12 cellular contexts compared by ENCODE assay signal in the genomic region with DNA sequence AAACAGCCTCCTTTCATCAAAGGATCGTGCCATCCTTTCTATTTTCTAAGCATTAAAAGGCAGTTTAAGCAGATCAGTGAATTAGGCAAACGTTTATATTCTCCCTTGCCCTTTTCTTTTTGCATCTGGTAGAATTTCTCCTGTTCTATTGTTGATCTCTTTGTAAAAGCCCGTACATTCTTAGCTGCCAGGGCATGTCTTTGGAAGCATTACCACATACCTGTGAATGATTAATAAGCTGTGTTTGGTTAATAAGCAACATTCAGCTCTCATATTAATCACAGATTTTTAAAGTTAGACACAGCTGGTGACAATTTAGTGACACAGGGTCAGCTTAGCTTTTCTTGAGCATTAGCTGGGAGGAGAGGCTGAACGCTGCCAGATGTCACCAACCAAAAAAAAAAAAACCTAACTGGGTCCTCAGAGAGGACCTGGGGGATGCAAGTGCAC. TPM values are rescaled to one million over a fixed set of nuclear protein-coding genes. Genes with fewer than 3 reads are reported as not detected.
DNase-seq lines count a peak whose midpoint lies in the region; ATAC-seq and TF ChIP-seq lines count a peak whose summit lies in the region.
"Had no signal": no experiment of that assay in that cellular context is flagged by ENCODE, and none has a peak within 500 bp of the region (broad histone marks: within the 10 kb centered on the region; RNA-seq: fewer than 3 reads in every experiment).

No MANE protein-coding gene starts in this region.

- H3K4me3 Mint-ChIP-seq in GM23338 = no peak overlapping the region
- H3K4me3 Mint-ChIP-seq: effector memory CD8-positive, alpha-beta T cell; neural progenitor cell; stimulated activated effector memory CD8-positive, alpha-beta T cell treated with anti-CD3 and anti-CD28 coated beads, Interleukin-12 subunit alpha, Interleukin-12 subunit beta, amount 100 ng/mL, for 72 hours had no signal

- peaks cover 14% of the 10 kb centered on the region for H3K36me3 Mint-ChIP-seq in GM23338 (ENCODE audit: low read depth)
- H3K36me3 Mint-ChIP-seq: stimulated activated effector memory CD8-positive, alpha-beta T cell treated with anti-CD3 and anti-CD28 coated beads, Interleukin-12 subunit alpha, Interleukin-12 subunit beta, amount 100 ng/mL, for 72 hours had no signal

- H3K4me1 ChIP-seq in GM23338 (ENCODE audit: insufficient read depth) = peaks cover 30% of the 10 kb centered on the region
- peaks cover under 1 to 47% (median 29%) of the 10 kb centered on the region in 4 donors for H3K4me1 ChIP-seq in upper lobe of left lung
- no peaks in the 10 kb centered on the region for H3K4me1 ChIP-seq in SJCRH30
- H3K4me1 ChIP-seq: Peyer's patch had no signal

- no peak for TF ChIP-seq POLR2A in upper lobe of left lung (IDR thresholded peaks at IDR 0.05)

- H4K20me1 ChIP-seq in GM23338 (replicated peaks; ENCODE audit: insufficient read depth) = no peaks in the 10 kb centered on the region

- H3K9me2 ChIP-seq in GM23338 (ENCODE audit: insufficient read depth) = no peaks in the 10 kb centered on the region; the same call in 1 of the 2 replicates

- CTCF ChIA-PET in HEK293T (lab: Yijun Ruan, JAX) = interaction anchor here (0.6 to 1.3 kb wide), 3 partner anchors 33 to 165 kb away, joined by 3 to 4 read pairs (median 3); no protein-coding TSS in a partner anchor

- H3K4me1 Mint-ChIP-seq in GM23338 = peaks cover 32% of the 10 kb centered on the region

- H3K27me3 ChIP-seq in GM23338 (ENCODE audit: insufficient read depth) = no peaks in the 10 kb centered on the region
- no peaks in the 10 kb centered on the region for H3K27me3 ChIP-seq in kidney epithelial cell (ENCODE audit: control insufficient read depth, insufficient read depth, low read length)
- no peaks in the 10 kb centered on the region for H3K27me3 ChIP-seq in upper lobe of left lung
- H3K27me3 ChIP-seq in SJCRH30 = no peaks in the 10 kb centered on the region
- H3K27me3 ChIP-seq: neural progenitor cell, Peyer's patch had no signal

- peaks cover 12% of the 10 kb centered on the region for H3K27me3 Mint-ChIP-seq in GM23338 (ENCODE audit: insufficient read depth, low read depth, poor library complexity)

- TF ChIP-seq EP300 in upper lobe of left lung (IDR thresholded peaks at IDR 0.05) = no peak

- intact Hi-C loops in left cardiac atrium (cut with DNase I) = no loop called here

- H3K9me3 ChIP-seq in upper lobe of left lung = no peaks in the 10 kb centered on the region
- H3K9me3 ChIP-seq in SJCRH30 (replicated peaks) = no peaks in the 10 kb centered on the region
- H3K9me3 ChIP-seq: Peyer's patch had no signal

- TF ChIP-seq CTCF in GM23338 (conservative IDR thresholded peaks at IDR 0.05; ENCODE audit: low read depth in 2 of 2) = no peak
- TF ChIP-seq CTCF in VCaP (conservative IDR thresholded peaks at IDR 0.05) = no peak
- no peak for TF ChIP-seq CTCF in kidney epithelial cell (IDR thresholded peaks at IDR 0.05; ENCODE audit: insufficient read depth, low read length, poor library complexity, severe bottlenecking)
- no peak for TF ChIP-seq CTCF in upper lobe of left lung (IDR thresholded peaks at IDR 0.05)

- ATAC-seq in GM23338 = no peak
- ATAC-seq in upper lobe of left lung (ENCODE audit: low FRiP score in 2 of 2) = peak in 1 of 2 donors; percentile 56
- no peak for ATAC-seq in left cardiac atrium
- ATAC-seq: effector memory CD8-positive, alpha-beta T cell had no signal

- no peaks in the 10 kb centered on the region for H3K36me3 ChIP-seq in GM23338 (ENCODE audit: insufficient read depth)
- H3K36me3 ChIP-seq in kidney epithelial cell (ENCODE audit: control insufficient read depth, insufficient read depth, low read length) = no peaks in the 10 kb centered on the region
- H3K36me3 ChIP-seq in upper lobe of left lung = no peaks in the 10 kb centered on the region
- H3K36me3 ChIP-seq in SJCRH30 = no peaks in the 10 kb centered on the region; the same call in 1 of the 2 replicates
- H3K36me3 ChIP-seq: neural progenitor cell, Peyer's patch had no signal

- H3K27ac Mint-ChIP-seq in GM23338 = no peak overlapping the region
- H3K27ac Mint-ChIP-seq: effector memory CD8-positive, alpha-beta T cell; neural progenitor cell; stimulated activated effector memory CD8-positive, alpha-beta T cell treated with anti-CD3 and anti-CD28 coated beads, Interleukin-12 subunit alpha, Interleukin-12 subunit beta, amount 100 ng/mL, for 72 hours had no signal

- 46 to 49% methylated on average over 4 of the region's 4 CpGs for WGBS in upper lobe of left lung, 2 donors

- H2AFZ ChIP-seq in GM23338 = peak overlapping the region; percentile 15
- H2AFZ ChIP-seq: neural progenitor cell had no signal

- H3K27ac ChIP-seq in GM23338 (ENCODE audit: low read depth) (no peak overlapping the region), VCaP (peak overlapping the region; percentile 94), upper lobe of left lung (peak overlapping the region; percentile 48 to 70 (median 63)), SJCRH30 (no peak overlapping the region)
- H3K27ac ChIP-seq: neural progenitor cell had no signal

- DNase-seq in GM23338 (ENCODE audit: low spot score) = no peak
- DNase-seq in kidney epithelial cell (ENCODE audit: low read depth) = peak; percentile 62
- no peak for DNase-seq in upper lobe of left lung
- no peak for DNase-seq in SJCRH30
- DNase-seq in left cardiac atrium = no peak
- no peak for DNase-seq in HEK293T (ENCODE audit: extremely low spot score)
- DNase-seq in RPMI8226 = no peak
- DNase-seq: effector memory CD8-positive, alpha-beta T cell; Peyer's patch had no signal

- H3K4me3 ChIP-seq in GM23338 = no peak overlapping the region
- H3K4me3 ChIP-seq in kidney epithelial cell (ENCODE audit: low read depth, low read length) = no peak overlapping the region
- H3K4me3 ChIP-seq in upper lobe of left lung = no peak overlapping the region
- H3K4me3 ChIP-seq in SJCRH30 = no peak overlapping the region
- H3K4me3 ChIP-seq: neural progenitor cell had no signal

- POLR2A ChIA-PET in HEK293T (lab: Yijun Ruan, JAX) = no interaction called here

- no peaks in the 10 kb centered on the region for H3K79me2 ChIP-seq in GM23338 (replicated peaks; ENCODE audit: insufficient read depth)

- no peak overlapping the region for H3K4me2 ChIP-seq in GM23338
- H3K4me2 ChIP-seq: neural progenitor cell had no signal

- H3K9me3 Mint-ChIP-seq in GM23338 = peaks cover 21% of the 10 kb centered on the region
- H3K9me3 Mint-ChIP-seq: stimulated activated effector memory CD8-positive, alpha-beta T cell treated with anti-CD3 and anti-CD28 coated beads, Interleukin-12 subunit alpha, Interleukin-12 subunit beta, amount 100 ng/mL, for 72 hours had no signal

- H3F3A ChIP-seq in GM23338 (replicated peaks; ENCODE audit: low read depth) = no peaks in the 10 kb centered on the region; the same call in 1 of the 2 replicates

TF ChIP-seq in GM23338, 12 proteins besides CTCF, POLR2A, EP300 and RAD21 (continues in another document):
- TF ChIP-seq NANOG (IDR thresholded peaks at IDR 0.05; ENCODE audit: borderline replicate concordance) (no peak), EZH2 (IDR thresholded peaks at IDR 0.05; ENCODE audit: low read depth, unreplicated experiment) (no peak), CREB1 (CRISPR knock-in tag; IDR thresholded peaks at IDR 0.05; ENCODE audit: low read depth) (no peak), EZH2phosphoT487 (IDR thresholded peaks at IDR 0.05; ENCODE audit: unreplicated experiment) (no peak), STAT1 (IDR thresholded peaks at IDR 0.05; ENCODE audit: unreplicated experiment) (no peak), ZNF114 (CRISPR knock-in tag; IDR thresholded peaks at IDR 0.05) (no peak), ZNF331 (CRISPR knock-in tag; IDR thresholded peaks at IDR 0.05; ENCODE audit: low read depth) (no peak), ETS1 (IDR thresholded peaks at IDR 0.05) (no peak), JUNB (IDR thresholded peaks at IDR 0.05; ENCODE audit: unreplicated experiment) (no peak)

TF ChIP-seq in HEK293T, 16 proteins besides CTCF, POLR2A, EP300 and RAD21:
- no peak for TF ChIP-seq ELF4 (IDR thresholded peaks at IDR 0.05)
- no peak for TF ChIP-seq TARDBP (IDR thresholded peaks at IDR 0.05)
- no peak for TF ChIP-seq L3MBTL2 (conservative IDR thresholded peaks at IDR 0.05)
- TF ChIP-seq, protein P1, sequence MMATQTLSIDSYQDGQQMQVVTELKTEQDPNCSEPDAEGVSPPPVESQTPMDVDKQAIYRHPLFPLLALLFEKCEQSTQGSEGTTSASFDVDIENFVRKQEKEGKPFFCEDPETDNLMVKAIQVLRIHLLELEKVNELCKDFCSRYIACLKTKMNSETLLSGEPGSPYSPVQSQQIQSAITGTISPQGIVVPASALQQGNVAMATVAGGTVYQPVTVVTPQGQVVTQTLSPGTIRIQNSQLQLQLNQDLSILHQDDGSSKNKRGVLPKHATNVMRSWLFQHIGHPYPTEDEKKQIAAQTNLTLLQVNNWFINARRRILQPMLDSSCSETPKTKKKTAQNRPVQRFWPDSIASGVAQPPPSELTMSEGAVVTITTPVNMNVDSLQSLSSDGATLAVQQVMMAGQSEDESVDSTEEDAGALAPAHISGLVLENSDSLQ (IDR thresholded peaks at IDR 0.05) = no peak

RNA-seq across cellular contexts. Expression of gene CYP1B1, which starts 33.8 kb away (rescaled TPM):
- total RNA-seq in GM23338 (2014; rRNA removed; shearing (Covaris generic)) = 2.6 and 6.2 TPM in 2 replicates
- polyA plus RNA-seq in GM23338 (2016; fragmentation: Nextera tagmentation; extraction: Ambion mirVana) = 2.4 and 3.3 TPM in 2 replicates
- 2.5 and 8.1 TPM in 2 replicates for total RNA-seq in kidney epithelial cell
- total RNA-seq in upper lobe of left lung = 10 to 100 TPM; 12.2 to 86.9 (median 26.1) TPM
- total RNA-seq in SJCRH30 (2014; rRNA removed; shearing (Covaris generic)) = not detected in 2 replicates
- 100 to 1,000 TPM in 1 of 2 donors, 10 to 100 TPM in 1; 46.1 to 115 TPM for total RNA-seq in left cardiac atrium

Comparison
In these comparisons a context has a peak if more than half of its experiments do, and no peak if none do; other contexts are left out.
1. H3K27ac ChIP-seq: peak in VCaP (single experiment) and upper lobe of left lung (4 of 4); none in GM23338 (single experiment) and SJCRH30 (single experiment).